37 cellular contexts compared by ENCODE assay signal in genomic region chr15:28783873-28784272, GRCh38.
"Had no signal": no experiment of that assay in that cellular context is flagged by ENCODE, and none has a peak within 500 bp of the region (broad histone marks: within the 10 kb centered on the region; RNA-seq: fewer than 3 reads in every experiment).

No MANE protein-coding gene starts in this region.

- FAIRE-seq: astrocyte had no signal

- H3K36me3 ChIP-seq: adrenal gland, brain microvascular endothelial cell, breast epithelium, WERI-Rb-1 had no signal

- H3K9me3 Mint-ChIP-seq: activated CD4-positive, alpha-beta memory T cell treated with anti-CD3 and anti-CD28 coated beads for 36 hours; activated CD4-positive, alpha-beta T cell treated with anti-CD3 and anti-CD28 coated beads, Interleukin-2, amount 10 ng/mL, durations not matched to agents 24 days and 14 days; activated CD8-positive, alpha-beta T cell treated with anti-CD3 and anti-CD28 coated beads for 36 hours; activated naive CD4-positive, alpha-beta T cell treated with anti-CD3 and anti-CD28 coated beads for 36 hours; activated naive CD4-positive, alpha-beta T cell treated with anti-CD3 and anti-CD28 coated beads, Interleukin-2, amount 50 U/mL, for 72 hours; activated naive CD8-positive, alpha-beta T cell treated with anti-CD3 and anti-CD28 coated beads for 36 hours; activated T-cell treated with anti-CD3 and anti-CD28 coated beads, Interleukin-2, amount 50 U/mL, for 4 hours; activated T-cell treated with anti-CD3 and anti-CD28 coated beads, Interleukin-2, amount 50 U/mL, for 72 hours; activated T-helper 1 cell treated with anti-CD3 and anti-CD28 coated beads, Interleukin-12 subunit alpha, Interleukin-12 subunit beta, Interleukin-2, Interleukin-4 antibody, amounts not matched to agents 30 ng/mL and 10 ng/mL and 1 ng/mL, durations not matched to agents 14 hours and 24 hours and 36 hours; activated T-helper 17 cell treated with anti-CD3 and anti-CD28 coated beads, Interleukin-2, amount 50 U/mL, for 72 hours; T-helper 1 cell treated with Interleukin-12 subunit alpha and Interleukin-12 subunit beta and Interleukin-4 antibody, amounts not matched to agents 30 μg/mL and 1 μg/mL, for 36 hours; T-helper 2 cell treated with Interferon-gamma antibody and Interleukin-4, amounts not matched to agents 5 μg/mL and 100 μg/mL, for 36 hours; WTC11 had no signal

- H3K4me1 ChIP-seq: body of pancreas, breast epithelium had no signal

- H3K4me3 Mint-ChIP-seq: activated CD4-positive, alpha-beta memory T cell treated with anti-CD3 and anti-CD28 coated beads for 36 hours; activated CD4-positive, alpha-beta T cell treated with anti-CD3 and anti-CD28 coated beads, Interleukin-2, amount 10 ng/mL, durations not matched to agents 24 days and 14 days; activated CD8-positive, alpha-beta T cell treated with anti-CD3 and anti-CD28 coated beads for 36 hours; activated naive CD4-positive, alpha-beta T cell treated with anti-CD3 and anti-CD28 coated beads for 36 hours; activated naive CD8-positive, alpha-beta T cell treated with anti-CD3 and anti-CD28 coated beads for 36 hours; activated T-cell treated with anti-CD3 and anti-CD28 coated beads, Interleukin-2, amount 50 U/mL, for 4 hours; activated T-cell treated with anti-CD3 and anti-CD28 coated beads, Interleukin-2, amount 50 U/mL, for 72 hours; activated T-helper 1 cell treated with anti-CD3 and anti-CD28 coated beads, Interleukin-12 subunit alpha, Interleukin-12 subunit beta, Interleukin-2, Interleukin-4 antibody, amounts not matched to agents 30 ng/mL and 10 ng/mL and 1 ng/mL, durations not matched to agents 14 hours and 24 hours and 36 hours; activated T-helper 17 cell treated with anti-CD3 and anti-CD28 coated beads, Interleukin-2, amount 50 U/mL, for 72 hours; T-helper 1 cell treated with Interleukin-12 subunit alpha and Interleukin-12 subunit beta and Interleukin-4 antibody, amounts not matched to agents 30 μg/mL and 1 μg/mL, for 36 hours; T-helper 2 cell treated with Interferon-gamma antibody and Interleukin-4, amounts not matched to agents 5 μg/mL and 100 μg/mL, for 36 hours; WTC11 had no signal

- H3K27ac Mint-ChIP-seq: activated CD4-positive, alpha-beta memory T cell treated with anti-CD3 and anti-CD28 coated beads for 36 hours; activated CD4-positive, alpha-beta T cell treated with anti-CD3 and anti-CD28 coated beads, Interleukin-2, amount 10 ng/mL, durations not matched to agents 24 days and 14 days; activated CD8-positive, alpha-beta T cell treated with anti-CD3 and anti-CD28 coated beads for 36 hours; activated naive CD4-positive, alpha-beta T cell treated with anti-CD3 and anti-CD28 coated beads for 36 hours; activated naive CD4-positive, alpha-beta T cell treated with anti-CD3 and anti-CD28 coated beads, Interleukin-2, amount 50 U/mL, for 72 hours; activated naive CD8-positive, alpha-beta T cell treated with anti-CD3 and anti-CD28 coated beads for 36 hours; activated T-cell treated with anti-CD3 and anti-CD28 coated beads, Interleukin-2, amount 50 U/mL, for 72 hours; activated T-helper 1 cell treated with anti-CD3 and anti-CD28 coated beads, Interleukin-12 subunit alpha, Interleukin-12 subunit beta, Interleukin-2, Interleukin-4 antibody, amounts not matched to agents 30 ng/mL and 10 ng/mL and 1 ng/mL, durations not matched to agents 14 hours and 24 hours and 36 hours; activated T-helper 17 cell treated with anti-CD3 and anti-CD28 coated beads, Interleukin-2, amount 50 U/mL, for 72 hours; T-helper 1 cell treated with Interleukin-12 subunit alpha and Interleukin-12 subunit beta and Interleukin-4 antibody, amounts not matched to agents 30 μg/mL and 1 μg/mL, for 36 hours; T-helper 2 cell treated with Interferon-gamma antibody and Interleukin-4, amounts not matched to agents 5 μg/mL and 100 μg/mL, for 36 hours; WTC11 had no signal

- H3K27ac ChIP-seq: adrenal gland, body of pancreas, brain microvascular endothelial cell, breast epithelium, WERI-Rb-1 had no signal

- ATAC-seq: activated CD4-positive, CD25-positive, alpha-beta regulatory T cell treated with anti-CD3 and anti-CD28 coated beads, Interleukin-2, amount 50 U/mL, for 24 hours; activated CD8-positive, alpha-beta T cell treated with anti-CD3 and anti-CD28 coated beads for 36 hours; activated naive CD4-positive, alpha-beta T cell treated with anti-CD3 and anti-CD28 coated beads, Interleukin-2, amount 50 U/mL, for 72 hours; activated T-cell treated with anti-CD3 and anti-CD28 coated beads, Interleukin-2, amount 50 U/mL, for 4 hours; activated T-cell treated with anti-CD3 and anti-CD28 coated beads, Interleukin-2, amount 50 U/mL, for 72 hours; activated T-helper 17 cell treated with anti-CD3 and anti-CD28 coated beads, Interleukin-2, amount 50 U/mL, for 72 hours; body of pancreas; WTC11 had no signal

- H3K4me1 Mint-ChIP-seq: activated CD4-positive, alpha-beta T cell treated with anti-CD3 and anti-CD28 coated beads, Interleukin-2, amount 10 ng/mL, durations not matched to agents 24 days and 14 days; activated T-helper 17 cell treated with anti-CD3 and anti-CD28 coated beads, Interleukin-2, amount 50 U/mL, for 72 hours; WTC11 had no signal

- H3K9me3 ChIP-seq: adrenal gland, body of pancreas, breast epithelium had no signal

- DNase-seq: activated CD4-positive, alpha-beta memory T cell treated with anti-CD3 and anti-CD28 coated beads for 36 hours; activated CD4-positive, alpha-beta T cell treated with anti-CD3 and anti-CD28 coated beads for 1 hour; activated CD4-positive, alpha-beta T cell treated with anti-CD3 and anti-CD28 coated beads for 4 hours; activated CD4-positive, alpha-beta T cell treated with anti-CD3 and anti-CD28 coated beads, Interleukin-2, amount 10 ng/mL, durations not matched to agents 24 days and 14 days; activated CD4-positive, alpha-beta T cell treated with anti-CD3 and anti-CD28 coated beads, Interleukin-2, amount 50 U/mL, for 1 hour; activated CD4-positive, alpha-beta T cell treated with anti-CD3 and anti-CD28 coated beads, Interleukin-2, amount 50 U/mL, for 4 hours; activated CD4-positive, CD25-positive, alpha-beta regulatory T cell; activated CD8-positive, alpha-beta memory T cell treated with anti-CD3 and anti-CD28 coated beads, Interleukin-2, amount 50 U/mL, for 4 hours; activated CD8-positive, alpha-beta T cell treated with anti-CD3 and anti-CD28 coated beads for 36 hours; activated effector memory CD4-positive, alpha-beta T cell treated with anti-CD3 and anti-CD28 coated beads, Interleukin-2, amount 50 U/mL, for 16 hours; activated gamma-delta T cell treated with Interleukin-2 at 50 U/mL for 16 hours; activated naive CD4-positive, alpha-beta T cell; activated naive CD4-positive, alpha-beta T cell treated with anti-CD3 and anti-CD28 coated beads for 36 hours; activated naive CD4-positive, alpha-beta T cell treated with anti-CD3 and anti-CD28 coated beads, Interleukin-2, amount 50 U/mL, for 16 hours; activated naive CD8-positive, alpha-beta T cell treated with anti-CD3 and anti-CD28 coated beads for 36 hours; activated T-cell treated with anti-CD3 and anti-CD28 coated beads for 4 hours; activated T-cell treated with anti-CD3 and anti-CD28 coated beads, Interleukin-2, amount 50 U/mL, for 1 hour; activated T-cell treated with anti-CD3 and anti-CD28 coated beads, Interleukin-2, amount 50 U/mL, for 4 hours; activated T-cell treated with anti-CD3 and anti-CD28 coated beads, Interleukin-2, amount 50 U/mL, for 72 hours; amniotic stem cell; body of pancreas; brain microvascular endothelial cell; central memory CD4-positive, alpha-beta T cell; T-helper 1 cell; T-helper 2 cell; T-helper 9 cell; WERI-Rb-1 had no signal

- H3K4me3 ChIP-seq: adrenal gland, body of pancreas, breast epithelium had no signal

- H3K36me3 Mint-ChIP-seq: activated CD4-positive, alpha-beta memory T cell treated with anti-CD3 and anti-CD28 coated beads for 36 hours; activated naive CD4-positive, alpha-beta T cell treated with anti-CD3 and anti-CD28 coated beads, Interleukin-2, amount 50 U/mL, for 72 hours; activated naive CD8-positive, alpha-beta T cell treated with anti-CD3 and anti-CD28 coated beads for 36 hours; WTC11 had no signal
